ENCODE assay signal across 9 cellular contexts in genomic region chr4:4866833-4867744, GRCh38. TPM values are rescaled to one million over a fixed set of nuclear protein-coding genes. Genes with fewer than 3 reads are reported as not detected.
DNase-seq lines count a peak whose midpoint lies in the region; ATAC-seq and TF ChIP-seq lines count a peak whose summit lies in the region.
"Had no signal": no experiment of that assay in that cellular context is flagged by ENCODE, and none has a peak within 500 bp of the region (broad histone marks: within the 10 kb centered on the region; RNA-seq: fewer than 3 reads in every experiment).

No MANE protein-coding gene starts in this region.

- no peak overlapping the region for H3K9ac ChIP-seq in iPS-20b (ENCODE audit: low read depth, low read length)
- no peak overlapping the region for H3K9ac ChIP-seq in skeletal muscle satellite cell (ENCODE audit: low read depth, low read length)

- H3K36me3 Mint-ChIP-seq in T-helper 17 cell (ENCODE audit: low read depth), result peaks cover 2% of the 10 kb centered on the region

- H3K9me3 ChIP-seq in T-helper 17 cell (ENCODE audit: control insufficient read depth, low read length, poor library complexity, severe bottlenecking) (no peaks in the 10 kb centered on the region), iPS-20b (ENCODE audit: insufficient read depth, low read depth, low read length) (peaks cover 14% of the 10 kb centered on the region; the same call in 1 of the 2 replicates), skeletal muscle satellite cell (replicated peaks; ENCODE audit: low read length) (no peaks in the 10 kb centered on the region)

- peaks cover 21% of the 10 kb centered on the region for H3K4me1 Mint-ChIP-seq in T-helper 17 cell

- H3K27me3 ChIP-seq in iPS-20b (ENCODE audit: insufficient read depth, low read length) (peaks cover 100% of the 10 kb centered on the region), skeletal muscle satellite cell (ENCODE audit: control insufficient read depth, insufficient read depth, low read length) (peaks cover 90% of the 10 kb centered on the region), foreskin keratinocyte (peaks cover 100% of the 10 kb centered on the region)

- DNase-seq in NCI-H82 (lab: John Stamatoyannopoulos, UW) (peak; percentile 68), NCI-H82 treated with DMSO at 0.1 percent for 48 hours (lab: John Stamatoyannopoulos, UW; ENCODE audit: unreplicated experiment) (no peak), T-helper 17 cell (no peak), foreskin keratinocyte (no peak), Kasumi-1 (lab: John Stamatoyannopoulos, UW) (no peak)
- no peak for DNase-seq in stimulated activated CD4-positive, alpha-beta T cell treated with anti-CD3 and anti-CD28 coated beads, Interleukin-2, amount 100 ng/mL, for 48 hours

- H3K36me3 ChIP-seq in iPS-20b (ENCODE audit: insufficient read depth, low read depth, low read length), result no peaks in the 10 kb centered on the region
- no peaks in the 10 kb centered on the region for H3K36me3 ChIP-seq in skeletal muscle satellite cell (ENCODE audit: insufficient read depth, low read length)

- H3K27ac ChIP-seq in iPS-20b (ENCODE audit: low read length), result no peak overlapping the region
- no peak overlapping the region for H3K27ac ChIP-seq in foreskin keratinocyte

- no peak for TF ChIP-seq CTCF in foreskin keratinocyte (conservative IDR thresholded peaks at IDR 0.05)

- H3K4me1 ChIP-seq in iPS-20b (ENCODE audit: insufficient read depth, low read length), result no peaks in the 10 kb centered on the region
- H3K4me1 ChIP-seq in skeletal muscle satellite cell (ENCODE audit: control insufficient read depth, insufficient read depth, low read length), result peaks cover 24% of the 10 kb centered on the region
- H3K4me1 ChIP-seq in foreskin keratinocyte, result no peaks in the 10 kb centered on the region

- peak overlapping the region; percentile 19 for H3K4me3 Mint-ChIP-seq in T-helper 17 cell
- H3K4me3 Mint-ChIP-seq: T-helper 2 cell treated with Interferon-gamma antibody and Interleukin-4, amounts not matched to agents 5 μg/mL and 100 μg/mL, for 36 hours had no signal

- H3K4me3 ChIP-seq in iPS-20b (ENCODE audit: low read length) (peak overlapping the region; percentile 41; the same call in 1 of the 2 replicates), skeletal muscle satellite cell (ENCODE audit: low read length) (peak overlapping the region; percentile 57)

- H3K27ac Mint-ChIP-seq in T-helper 17 cell, result peak overlapping the region; percentile 80
- H3K27ac Mint-ChIP-seq: T-helper 2 cell treated with Interferon-gamma antibody and Interleukin-4, amounts not matched to agents 5 μg/mL and 100 μg/mL, for 36 hours had no signal

- H3K27me3 Mint-ChIP-seq in T-helper 17 cell, result peaks cover 71% of the 10 kb centered on the region

- H3K4me2 ChIP-seq in skeletal muscle satellite cell (ENCODE audit: low read length), result peak overlapping the region; percentile 75

- peak; percentile 16 for ATAC-seq in T-helper 17 cell
- ATAC-seq in foreskin keratinocyte, result no peak

RNA-seq across cellular contexts. Expression of gene MSX1, which starts 7.6 kb away (rescaled TPM):
- total RNA-seq in T-helper 17 cell (not detected), foreskin keratinocyte (0.10 and 0.32 TPM in 2 replicates)
- total RNA-seq in skeletal muscle satellite cell (2012; rRNA removed), result 10.1 and 11.6 TPM in 2 replicates
- 0.07 and 0.31 TPM in 2 replicates for polyA plus RNA-seq in foreskin keratinocyte
